ENCODE assay signal across 8 cellular contexts in the genomic region with DNA sequence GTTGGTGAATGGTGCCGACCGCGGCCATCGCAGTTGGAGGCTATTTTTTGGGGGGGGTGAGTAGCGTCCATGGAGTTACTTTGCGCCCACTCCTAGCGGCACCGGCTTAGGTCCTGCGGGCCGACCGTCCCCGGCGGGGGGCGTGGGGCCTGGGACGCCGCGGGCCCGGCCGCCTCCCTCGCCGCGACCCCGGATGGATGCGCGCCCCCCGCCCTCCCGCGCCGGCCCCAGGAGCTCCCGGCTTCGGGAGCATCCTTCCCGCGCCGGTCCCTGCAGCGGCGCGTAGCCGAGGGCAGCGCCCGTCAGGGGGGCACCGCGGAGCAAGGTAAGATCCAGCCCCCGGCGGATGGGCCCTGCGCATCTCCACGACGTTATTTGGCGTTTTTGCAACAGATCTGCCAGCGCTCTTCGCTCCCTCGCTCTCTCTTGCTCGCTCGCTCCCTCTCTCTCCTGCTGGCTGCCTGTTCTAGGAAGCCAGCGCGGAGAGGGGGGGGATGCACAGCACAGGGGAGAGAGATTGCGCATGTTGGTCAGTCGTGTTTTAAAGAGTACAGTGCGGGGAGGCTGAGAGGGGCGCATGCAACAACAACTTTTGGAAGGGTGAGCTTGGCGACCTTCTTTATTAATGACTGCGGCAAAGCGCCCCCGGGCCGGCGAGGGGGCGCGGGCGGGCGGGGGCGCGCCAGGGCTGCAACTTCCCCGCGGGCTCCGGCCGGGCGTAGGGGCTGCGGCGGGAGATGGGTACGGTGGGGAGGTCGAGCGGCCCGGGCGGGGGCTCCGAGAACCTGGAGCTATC. TPM values are rescaled to one million over a fixed set of nuclear protein-coding genes. Genes with fewer than 3 reads are reported as not detected.
DNase-seq lines count a peak whose midpoint lies in the region; ATAC-seq and TF ChIP-seq lines count a peak whose summit lies in the region.

No MANE protein-coding gene starts in this region.

- no peak overlapping the region for H3K27ac Mint-ChIP-seq in endothelial cell (ENCODE audit: unreplicated experiment)

- H3K4ac ChIP-seq in mesendoderm (ENCODE audit: low read depth, low read length): peak overlapping the region; percentile 44

- no peaks in the 10 kb centered on the region for H3K9me3 Mint-ChIP-seq in endothelial cell (ENCODE audit: unreplicated experiment)

- H2BK15ac ChIP-seq in mesendoderm (replicated peaks; ENCODE audit: low read depth): no peak overlapping the region

- peaks cover 4% of the 10 kb centered on the region for H3K36me3 Mint-ChIP-seq in endothelial cell (ENCODE audit: low read depth, unreplicated experiment)

- ATAC-seq in HG03196 (IDR thresholded peaks at IDR 0.05; ENCODE audit: unreplicated experiment): peak; percentile 2

- TF ChIP-seq CTCF in GM12865 (IDR thresholded peaks at IDR 0.05; ENCODE audit: insufficient read depth, low read depth, low read length, missing control alignments) (no peak), endothelial cell (IDR thresholded peaks at IDR 0.05; ENCODE audit: unreplicated experiment) (no peak)

- WGBS in mesendoderm (ENCODE audit: extremely low coverage, insufficient coverage, low lambda C conversion rate): no CpG with 5 or more reads among the region's 84 CpGs

- H2BK5ac ChIP-seq in mesendoderm (ENCODE audit: low read length): peak overlapping the region; percentile 79

- peak overlapping the region; percentile 99 for H3K56ac ChIP-seq in mesendoderm (ENCODE audit: low read length)

- no peaks in the 10 kb centered on the region for H3K36me3 ChIP-seq in mesendoderm (ENCODE audit: control insufficient read depth, insufficient read depth, low read length)

- peak; percentile 75 for DNase-seq in GM12865 (ENCODE audit: low read depth)
- peak; percentile 18 for DNase-seq in NCI-H82 treated with DMSO at 0.1 percent for 48 hours (lab: John Stamatoyannopoulos, UW; ENCODE audit: unreplicated experiment)
- peak; percentile 83 for DNase-seq in activated CD8-positive, alpha-beta memory T cell treated with anti-CD3 and anti-CD28 coated beads, Interleukin-2, amount 50 U/mL, for 48 hours
- DNase-seq in endothelial cell (ENCODE audit: low spot score): peak; percentile 56
- peak; percentile 94 for DNase-seq in mesendoderm
- peak; percentile 30 for DNase-seq in stimulated activated CD8-positive, alpha-beta memory T cell treated with anti-CD3 and anti-CD28 coated beads, Interleukin-15, amount 100 ng/mL, for 4 hours (ENCODE audit: low read depth in 2 of 2)
- no peak for DNase-seq in NCI-H128 (lab: John Stamatoyannopoulos, UW; ENCODE audit: unreplicated experiment)

- peak overlapping the region; percentile 94 for H3K4me3 Mint-ChIP-seq in endothelial cell (ENCODE audit: unreplicated experiment)

- H3K4me1 ChIP-seq in mesendoderm (ENCODE audit: control insufficient read depth, low read depth, low read length): peaks cover 21% of the 10 kb centered on the region

- H2BK120ac ChIP-seq in mesendoderm (ENCODE audit: low read depth, low read length): peak overlapping the region; percentile 56

- H3K4me3 ChIP-seq in GM12865 (ENCODE audit: low read depth, low read length) (peak overlapping the region; percentile 95), mesendoderm (ENCODE audit: low read length) (peak overlapping the region; percentile 82)

- H3K27me3 ChIP-seq in mesendoderm (ENCODE audit: insufficient read depth, low read length, poor library complexity): no peaks in the 10 kb centered on the region

- no peak overlapping the region for H4K5ac ChIP-seq in mesendoderm (ENCODE audit: low read length)

- peak overlapping the region; percentile 94 for H3K18ac ChIP-seq in mesendoderm (ENCODE audit: low read length)

- H3K27me3 Mint-ChIP-seq in endothelial cell (ENCODE audit: unreplicated experiment): peaks cover 8% of the 10 kb centered on the region

- no peak overlapping the region for H3K23ac ChIP-seq in mesendoderm (ENCODE audit: low read length)

- H3K4me1 Mint-ChIP-seq in endothelial cell (ENCODE audit: unreplicated experiment): peaks cover 4% of the 10 kb centered on the region

- peak overlapping the region; percentile 5 for H4K8ac ChIP-seq in mesendoderm (ENCODE audit: low read depth, low read length)

- H3K9ac ChIP-seq in mesendoderm (ENCODE audit: low read length): peak overlapping the region; percentile 98

- H3K79me1 ChIP-seq in mesendoderm (ENCODE audit: low read length): peaks cover 6% of the 10 kb centered on the region

- H2AK5ac ChIP-seq in mesendoderm (ENCODE audit: low read length): no peak overlapping the region

- H3K4me2 ChIP-seq in mesendoderm (ENCODE audit: low read length): peak overlapping the region; percentile 49

- H3K79me2 ChIP-seq in mesendoderm (ENCODE audit: control insufficient read depth, insufficient read depth, low read length): peaks cover 38% of the 10 kb centered on the region

- H3K27ac ChIP-seq in mesendoderm (ENCODE audit: low read depth, low read length): peak overlapping the region; percentile 99

RNA-seq across cellular contexts. Expression of gene JADE2, which starts 0.4 kb away (rescaled TPM):
- 3.0 TPM for total RNA-seq in endothelial cell (ENCODE audit: unreplicated experiment)
- 36.2 TPM for polyA plus RNA-seq in mesendoderm (2013, experiment 1 of 2)
- polyA plus RNA-seq in mesendoderm (2013, experiment 2 of 2): 36.7 TPM
